Comparison of ENCODE assay signal across 2 cellular contexts in genomic region chr15:101536166-101536874, GRCh38.
TF ChIP-seq lines count a peak whose summit lies in the region.

No MANE protein-coding gene starts in this region.

TF ChIP-seq in SK-N-SH, 30 proteins besides CTCF, POLR2A, EP300 and RAD21:
- TF ChIP-seq ZBTB33 (IDR thresholded peaks at IDR 0.05; ENCODE audit: borderline replicate concordance, low read depth) (no peak), MXI1 (IDR thresholded peaks at IDR 0.05; ENCODE audit: low read depth, low read length) (no peak), EZH2phosphoT487 (IDR thresholded peaks at IDR 0.05; ENCODE audit: borderline replicate concordance, low read depth) (no peak), MAX (IDR thresholded peaks at IDR 0.05; ENCODE audit: low read depth) (no peak), FOXM1 (IDR thresholded peaks at IDR 0.05; ENCODE audit: low read depth) (no peak), USF1 (IDR thresholded peaks at IDR 0.05; ENCODE audit: borderline replicate concordance, low read depth) (no peak), FOXJ3 (CRISPR knock-in tag; IDR thresholded peaks at IDR 0.05) (no peak), PBX3 (IDR thresholded peaks at IDR 0.05) (no peak), MEF2A (IDR thresholded peaks at IDR 0.05; ENCODE audit: borderline replicate concordance, low read depth) (no peak), TCF12 (IDR thresholded peaks at IDR 0.05) (no peak), REST (IDR thresholded peaks at IDR 0.05; ENCODE audit: low read depth, low read length) (no peak)
TF ChIP-seq in SK-N-SH: peak in this region for 0.

TF ChIP-seq in SK-N-SH treated with all-trans-retinoic acid at 6 μM for 48 hours, 23 proteins besides CTCF, POLR2A, EP300 and RAD21:
- TF ChIP-seq ZNF8 (CRISPR knock-in tag; IDR thresholded peaks at IDR 0.05) = no peak
- no peak for TF ChIP-seq ESRRG (CRISPR knock-in tag; IDR thresholded peaks at IDR 0.05)
- TF ChIP-seq SNAI2 (CRISPR knock-in tag; IDR thresholded peaks at IDR 0.05) = no peak
- TF ChIP-seq PATZ1 (CRISPR knock-in tag; IDR thresholded peaks at IDR 0.05; ENCODE audit: borderline replicate concordance) = no peak
- TF ChIP-seq ZC3H10 (CRISPR knock-in tag; IDR thresholded peaks at IDR 0.05) = no peak
- TF ChIP-seq POU6F1 (CRISPR knock-in tag; IDR thresholded peaks at IDR 0.05; ENCODE audit: borderline replicate concordance, low read depth) = no peak
- TF ChIP-seq CREB5 (CRISPR knock-in tag; IDR thresholded peaks at IDR 0.05; ENCODE audit: low read depth) = no peak
- no peak for TF ChIP-seq TCF4 (CRISPR knock-in tag; IDR thresholded peaks at IDR 0.05; ENCODE audit: borderline replicate concordance)
- no peak for TF ChIP-seq GLIS3 (CRISPR knock-in tag; IDR thresholded peaks at IDR 0.05)
- TF ChIP-seq ZNF70 (CRISPR knock-in tag; IDR thresholded peaks at IDR 0.05) = no peak
- TF ChIP-seq ARNTL (CRISPR knock-in tag; IDR thresholded peaks at IDR 0.05; ENCODE audit: borderline replicate concordance, low read depth) = no peak
- TF ChIP-seq RARB (CRISPR knock-in tag; IDR thresholded peaks at IDR 0.05) = no peak
- TF ChIP-seq BACH2 (CRISPR knock-in tag; IDR thresholded peaks at IDR 0.05; ENCODE audit: borderline replicate concordance) = no peak
